Comparison of ENCODE assay signal across 13 cellular contexts in genomic region chr1:8418301-8418700, GRCh38.
DNase-seq lines count a peak whose midpoint lies in the region; ATAC-seq, FAIRE-seq and TF ChIP-seq lines count a peak whose summit lies in the region.
"Had no signal": no experiment of that assay in that cellular context is flagged by ENCODE, and none has a peak within 500 bp of the region (broad histone marks: within the 10 kb centered on the region; RNA-seq: fewer than 3 reads in every experiment).

No MANE protein-coding gene starts in this region.

- no peak for ATAC-seq in CD8-positive, alpha-beta T cell
- ATAC-seq: stimulated activated naive B cell treated with anti-CD40 and anti-IgM and Interleukin-4, amounts not matched to agents 10 μg/mL and 1 μg/mL and 100 μg/mL, for 72 hours had no signal

- no peaks in the 10 kb centered on the region for H3K27me3 Mint-ChIP-seq in CD8-positive, alpha-beta T cell (ENCODE audit: low read depth)
- H3K27me3 Mint-ChIP-seq: stimulated activated naive B cell treated with anti-CD40 and anti-IgM and Interleukin-4, amounts not matched to agents 10 μg/mL and 1 μg/mL and 100 μg/mL, for 72 hours had no signal

- no peaks in the 10 kb centered on the region for H3K9me3 Mint-ChIP-seq in CD8-positive, alpha-beta T cell
- H3K9me3 Mint-ChIP-seq: stimulated activated naive B cell treated with anti-CD40 and anti-IgM and Interleukin-4, amounts not matched to agents 10 μg/mL and 1 μg/mL and 100 μg/mL, for 72 hours had no signal

- no peaks in the 10 kb centered on the region for H3K27me3 ChIP-seq in CD8-positive, alpha-beta T cell (ENCODE audit: insufficient read depth, low read length)
- no peaks in the 10 kb centered on the region for H3K27me3 ChIP-seq in esophagus squamous epithelium
- H3K27me3 ChIP-seq in smooth muscle cell (ENCODE audit: low read depth), result no peaks in the 10 kb centered on the region
- H3K27me3 ChIP-seq in small intestine (ENCODE audit: control insufficient read depth in 2 of 2, insufficient read depth in 2 of 2, low read length in 2 of 2), result no peaks in the 10 kb centered on the region

- DNase-seq in CD8-positive, alpha-beta T cell, result no peak
- DNase-seq in SK-N-MC (ENCODE audit: low read depth, low spot score), result no peak
- no peak for DNase-seq in esophagus squamous epithelium (lab: John Stamatoyannopoulos, UW)
- DNase-seq in smooth muscle cell (lab: John Stamatoyannopoulos, UW; ENCODE audit: unreplicated experiment), result no peak
- DNase-seq in GM13976 (ENCODE audit: low spot score), result no peak
- DNase-seq in OCI-M1 (lab: John Stamatoyannopoulos, UW), result no peak
- no peak for DNase-seq in DMS79 treated with DMSO at 0.1 percent for 48 hours (lab: John Stamatoyannopoulos, UW)
- DNase-seq in small intestine, result no peak
- DNase-seq: NCI-H1105 treated with DMSO at 0.1 percent for 48 hours; NCI-H524 treated with DMSO at 0.1 percent for 48 hours; SHP77 treated with DMSO at 0.1 percent for 48 hours; stimulated activated naive B cell treated with anti-CD40 and anti-IgM and Interleukin-4, amounts not matched to agents 10 μg/mL and 1 μg/mL and 100 μg/mL, for 72 hours had no signal

- FAIRE-seq in small intestine (lab: Jason Lieb, UNC), result no peak
- FAIRE-seq: endometrium had no signal

- TF ChIP-seq POLR2A in esophagus squamous epithelium (IDR thresholded peaks at IDR 0.05), result no peak

- peak overlapping the region; percentile 60 for H3K27ac Mint-ChIP-seq in CD8-positive, alpha-beta T cell

- no peak for TF ChIP-seq CTCF in CD8-positive, alpha-beta T cell (IDR thresholded peaks at IDR 0.05)
- TF ChIP-seq CTCF in esophagus squamous epithelium (IDR thresholded peaks at IDR 0.05) (no peak), smooth muscle cell (IDR thresholded peaks at IDR 0.05; ENCODE audit: borderline replicate concordance, insufficient read depth, poor library complexity, severe bottlenecking) (no peak), GM13976 (IDR thresholded peaks at IDR 0.05; ENCODE audit: borderline replicate concordance, control extremely low read depth, extremely low read depth, insufficient read depth, missing control alignments) (no peak)

- peaks cover 19% of the 10 kb centered on the region for H3F3A ChIP-seq in smooth muscle cell (ENCODE audit: low read depth)

- peak overlapping the region; percentile 97 for H3K4me2 ChIP-seq in smooth muscle cell

- peaks cover 49% of the 10 kb centered on the region for H3K4me1 ChIP-seq in CD8-positive, alpha-beta T cell (ENCODE audit: insufficient read depth, low read length)
- H3K4me1 ChIP-seq in esophagus squamous epithelium, result peaks cover 27 to 93% (median 46%) of the 10 kb centered on the region in 3 donors
- peaks cover 50% of the 10 kb centered on the region for H3K4me1 ChIP-seq in smooth muscle cell (ENCODE audit: low read depth)
- H3K4me1 ChIP-seq in small intestine (ENCODE audit: control insufficient read depth in 2 of 2, insufficient read depth in 1 of 2, low read depth in 1 of 2, low read length in 1 of 2), result peaks cover 7 to 24% of the 10 kb centered on the region in 2 donors

- intact Hi-C loops in CD8-positive, alpha-beta T cell (cut with DNase I, micrococcal nuclease), result no loop called here
- intact Hi-C loops in esophagus squamous epithelium (cut with DNase I), result no loop called here

- H3K36me3 ChIP-seq in CD8-positive, alpha-beta T cell (ENCODE audit: insufficient read depth, low read length), result peaks cover 5% of the 10 kb centered on the region
- H3K36me3 ChIP-seq in SK-N-MC (ENCODE audit: insufficient read depth, low read length) (peaks cover 22% of the 10 kb centered on the region), esophagus squamous epithelium (peaks cover 0 to 65% (median 3%) of the 10 kb centered on the region in 3 donors), smooth muscle cell (ENCODE audit: low read depth) (no peaks in the 10 kb centered on the region), small intestine (ENCODE audit: control insufficient read depth in 2 of 2, insufficient read depth in 2 of 2, low read length in 2 of 2) (peaks cover 0 to 5% of the 10 kb centered on the region in 2 donors)

- H4K20me1 ChIP-seq in smooth muscle cell (ENCODE audit: low read depth), result peaks cover 100% of the 10 kb centered on the region

- H3K36me3 Mint-ChIP-seq in CD8-positive, alpha-beta T cell, result peaks cover 43% of the 10 kb centered on the region

- CTCF ChIA-PET in CD8-positive, alpha-beta T cell (lab: Charles Lee), result interaction anchor here (0.7 to 2.5 kb wide), 2 partner anchors 9 to 18 kb away, joined by 3 to 10 read pairs; no protein-coding TSS in a partner anchor

- no peaks in the 10 kb centered on the region for H3K9me3 ChIP-seq in CD8-positive, alpha-beta T cell (ENCODE audit: low read length)
- H3K9me3 ChIP-seq in SK-N-MC (ENCODE audit: low read depth, low read length), result no peaks in the 10 kb centered on the region
- no peaks in the 10 kb centered on the region for H3K9me3 ChIP-seq in esophagus squamous epithelium
- no peaks in the 10 kb centered on the region for H3K9me3 ChIP-seq in smooth muscle cell (replicated peaks; ENCODE audit: low read depth)
- H3K9me3 ChIP-seq in small intestine (ENCODE audit: control insufficient read depth, low read depth), result no peaks in the 10 kb centered on the region

- no peak overlapping the region for H3K4me3 ChIP-seq in CD8-positive, alpha-beta T cell (ENCODE audit: low read depth, low read length)
- H3K4me3 ChIP-seq in SK-N-MC (peak overlapping the region; percentile 55), esophagus squamous epithelium (peak overlapping the region in 1 of 4 donors; percentile 30), smooth muscle cell (no peak overlapping the region), small intestine (ENCODE audit: low read depth in 1 of 2, low read length in 2 of 2) (no peak overlapping the region)

- H3K4me1 Mint-ChIP-seq in CD8-positive, alpha-beta T cell (ENCODE audit: low read depth), result peaks cover 31% of the 10 kb centered on the region

- peaks cover 99% of the 10 kb centered on the region for H3K79me2 ChIP-seq in smooth muscle cell (ENCODE audit: low read depth)

- WGBS in esophagus squamous epithelium, 2 donors, result 62 to 73% methylated on average over 4 of the region's 4 CpGs
- 92% methylated on average over 4 of the region's 4 CpGs for WGBS in smooth muscle cell (ENCODE audit: low lambda C conversion rate)
- 39 to 73% (median 50%) methylated on average over 4 of the region's 4 CpGs for WGBS in small intestine, 3 donors

- H3K27ac ChIP-seq in CD8-positive, alpha-beta T cell (ENCODE audit: low read depth, low read length), result no peak overlapping the region
- H3K27ac ChIP-seq in SK-N-MC, result peak overlapping the region; percentile 93
- H3K27ac ChIP-seq in esophagus squamous epithelium, result peak overlapping the region in 3 of 4 donors; percentile 53 to 100 (median 98)
- peak overlapping the region; percentile 63 for H3K27ac ChIP-seq in smooth muscle cell (ENCODE audit: low read depth)
- no peak overlapping the region for H3K27ac ChIP-seq in small intestine (ENCODE audit: low read depth in 1 of 2, low read length in 1 of 2)

- in situ Hi-C loops in GM13976 (cut with MboI; ENCODE audit: low sequenced_read_pairs, unreplicated experiment), result no loop called here

- POLR2A ChIA-PET in CD8-positive, alpha-beta T cell (lab: Charles Lee), result interaction anchor here (0.7 kb wide), 1 partner anchor 560 kb away, joined by 3 read pairs; no protein-coding TSS in a partner anchor

- H3K4me3 Mint-ChIP-seq in CD8-positive, alpha-beta T cell, result peak overlapping the region; percentile 9
- H3K4me3 Mint-ChIP-seq: stimulated activated naive B cell treated with anti-CD40 and anti-IgM and Interleukin-4, amounts not matched to agents 10 μg/mL and 1 μg/mL and 100 μg/mL, for 72 hours had no signal

- no peak overlapping the region for H3K9ac ChIP-seq in SK-N-MC (ENCODE audit: insufficient read length)
- H3K9ac ChIP-seq in smooth muscle cell (ENCODE audit: low read depth), result no peak overlapping the region

- H2AFZ ChIP-seq in smooth muscle cell (ENCODE audit: low read depth), result no peak overlapping the region

Comparison
In these comparisons a context has a peak if more than half of its experiments do, and no peak if none do; other contexts are left out.
1. H3K27ac ChIP-seq: peak in SK-N-MC (single experiment), esophagus squamous epithelium (3 of 4) and smooth muscle cell (single experiment); none in CD8-positive, alpha-beta T cell (single experiment) and small intestine (0 of 2).